In the genomic region with DNA sequence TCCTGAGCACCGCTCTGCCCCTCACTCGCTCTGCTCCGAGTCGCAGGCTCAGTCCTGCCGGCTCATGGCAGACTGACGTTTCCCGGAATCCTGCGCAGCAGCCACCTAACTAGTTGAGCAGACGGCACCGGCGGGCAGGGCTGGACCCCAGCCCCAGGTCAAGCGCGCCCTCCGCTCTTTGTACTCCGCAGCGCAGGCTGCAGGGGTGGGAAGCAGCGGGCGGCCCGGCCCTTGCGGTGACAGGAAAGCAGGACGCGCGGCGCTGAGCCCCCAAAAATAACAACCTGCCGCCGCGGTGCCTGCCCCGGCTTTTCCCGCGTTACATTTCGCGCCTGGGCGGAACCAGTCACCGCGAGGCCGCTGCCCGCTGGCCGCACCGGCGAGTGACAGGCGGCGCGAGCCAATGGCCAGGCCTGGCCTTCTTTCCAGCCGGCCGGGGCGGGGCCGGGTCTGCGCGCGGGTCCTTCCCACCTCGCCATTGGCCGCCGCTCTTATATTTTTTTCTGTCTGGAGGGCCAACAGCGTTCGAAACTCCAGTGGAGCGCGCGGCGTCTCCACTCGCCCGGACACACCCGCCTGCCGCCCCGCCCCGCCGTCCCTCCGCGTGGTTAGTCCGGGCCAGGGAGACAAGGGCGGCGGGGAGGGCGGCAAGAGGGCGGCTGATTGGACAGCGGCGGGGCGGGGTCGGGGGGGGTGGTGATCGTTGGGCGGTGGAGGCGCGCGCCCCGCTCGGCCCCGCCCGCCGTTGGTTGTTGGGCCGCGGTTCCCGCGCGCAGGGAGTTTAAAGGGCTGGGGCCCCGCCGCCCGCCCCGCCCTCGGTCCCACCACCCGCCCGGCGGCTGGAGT, we compare ENCODE assay signal across 1 cellular context.
TF ChIP-seq lines count a peak whose summit lies in the region.

ZNF367 (minus strand) TSS at position 297 of the 846 bp plus-strand sequence. CDS start 338 bp downstream, outside the sequence.

TF ChIP-seq in HepG2, 621 proteins besides CTCF, POLR2A, EP300 and RAD21 (continued from another document and continues in another):
- TF ChIP-seq, protein P1, sequence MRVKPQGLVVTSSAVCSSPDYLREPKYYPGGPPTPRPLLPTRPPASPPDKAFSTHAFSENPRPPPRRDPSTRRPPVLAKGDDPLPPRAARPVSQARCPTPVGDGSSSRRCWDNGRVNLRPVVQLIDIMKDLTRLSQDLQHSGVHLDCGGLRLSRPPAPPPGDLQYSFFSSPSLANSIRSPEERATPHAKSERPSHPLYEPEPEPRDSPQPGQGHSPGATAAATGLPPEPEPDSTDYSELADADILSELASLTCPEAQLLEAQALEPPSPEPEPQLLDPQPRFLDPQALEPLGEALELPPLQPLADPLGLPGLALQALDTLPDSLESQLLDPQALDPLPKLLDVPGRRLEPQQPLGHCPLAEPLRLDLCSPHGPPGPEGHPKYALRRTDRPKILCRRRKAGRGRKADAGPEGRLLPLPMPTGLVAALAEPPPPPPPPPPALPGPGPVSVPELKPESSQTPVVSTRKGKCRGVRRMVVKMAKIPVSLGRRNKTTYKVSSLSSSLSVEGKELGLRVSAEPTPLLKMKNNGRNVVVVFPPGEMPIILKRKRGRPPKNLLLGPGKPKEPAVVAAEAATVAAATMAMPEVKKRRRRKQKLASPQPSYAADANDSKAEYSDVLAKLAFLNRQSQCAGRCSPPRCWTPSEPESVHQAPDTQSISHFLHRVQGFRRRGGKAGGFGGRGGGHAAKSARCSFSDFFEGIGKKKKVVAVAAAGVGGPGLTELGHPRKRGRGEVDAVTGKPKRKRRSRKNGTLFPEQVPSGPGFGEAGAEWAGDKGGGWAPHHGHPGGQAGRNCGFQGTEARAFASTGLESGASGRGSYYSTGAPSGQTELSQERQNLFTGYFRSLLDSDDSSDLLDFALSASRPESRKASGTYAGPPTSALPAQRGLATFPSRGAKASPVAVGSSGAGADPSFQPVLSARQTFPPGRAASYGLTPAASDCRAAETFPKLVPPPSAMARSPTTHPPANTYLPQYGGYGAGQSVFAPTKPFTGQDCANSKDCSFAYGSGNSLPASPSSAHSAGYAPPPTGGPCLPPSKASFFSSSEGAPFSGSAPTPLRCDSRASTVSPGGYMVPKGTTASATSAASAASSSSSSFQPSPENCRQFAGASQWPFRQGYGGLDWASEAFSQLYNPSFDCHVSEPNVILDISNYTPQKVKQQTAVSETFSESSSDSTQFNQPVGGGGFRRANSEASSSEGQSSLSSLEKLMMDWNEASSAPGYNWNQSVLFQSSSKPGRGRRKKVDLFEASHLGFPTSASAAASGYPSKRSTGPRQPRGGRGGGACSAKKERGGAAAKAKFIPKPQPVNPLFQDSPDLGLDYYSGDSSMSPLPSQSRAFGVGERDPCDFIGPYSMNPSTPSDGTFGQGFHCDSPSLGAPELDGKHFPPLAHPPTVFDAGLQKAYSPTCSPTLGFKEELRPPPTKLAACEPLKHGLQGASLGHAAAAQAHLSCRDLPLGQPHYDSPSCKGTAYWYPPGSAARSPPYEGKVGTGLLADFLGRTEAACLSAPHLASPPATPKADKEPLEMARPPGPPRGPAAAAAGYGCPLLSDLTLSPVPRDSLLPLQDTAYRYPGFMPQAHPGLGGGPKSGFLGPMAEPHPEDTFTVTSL (CRISPR knock-in tag; IDR thresholded peaks at IDR 0.05; ENCODE audit: borderline replicate concordance), result no peak
- TF ChIP-seq ZNF205 (CRISPR knock-in tag; IDR thresholded peaks at IDR 0.05) (peak; percentile 18; the same call in 1 of the 2 replicates), ZNF136 (CRISPR knock-in tag; IDR thresholded peaks at IDR 0.05; ENCODE audit: low read depth) (peak; percentile 89), ZNF574 (CRISPR knock-in tag; IDR thresholded peaks at IDR 0.05) (no peak; the same call in 1 of the 2 replicates), ZBTB8A (CRISPR knock-in tag; IDR thresholded peaks at IDR 0.05; ENCODE audit: borderline replicate concordance, low read depth) (no peak), ZNF383 (CRISPR knock-in tag; IDR thresholded peaks at IDR 0.05; ENCODE audit: borderline replicate concordance) (no peak), ZNF407 (CRISPR knock-in tag; IDR thresholded peaks at IDR 0.05; ENCODE audit: not compliant biosample characterization) (no peak), ATF7 (IDR thresholded peaks at IDR 0.05) (no peak), ATF7 (CRISPR knock-in tag; IDR thresholded peaks at IDR 0.05) (0 out of 2 replicates have a peak, but pooled peaks have one; percentile 33), SMARCE1 (IDR thresholded peaks at IDR 0.05; ENCODE audit: borderline replicate concordance) (no peak), ARNT (IDR thresholded peaks at IDR 0.05) (no peak), FLYWCH1 (CRISPR knock-in tag; IDR thresholded peaks at IDR 0.05) (peak; percentile 54; the same call in 1 of the 2 replicates), FOXP1 (IDR thresholded peaks at IDR 0.05) (no peak), FOXP1 (CRISPR knock-in tag; IDR thresholded peaks at IDR 0.05) (no peak), TBP (CRISPR knock-in tag; IDR thresholded peaks at IDR 0.05) (no peak), ZNF724P (CRISPR knock-in tag; IDR thresholded peaks at IDR 0.05; ENCODE audit: borderline replicate concordance) (peak; percentile 93; the same call in 1 of the 2 replicates), GTF2F1 (IDR thresholded peaks at IDR 0.05; ENCODE audit: low read length) (no peak), YEATS2 (CRISPR knock-in tag; IDR thresholded peaks at IDR 0.05; ENCODE audit: borderline replicate concordance) (peak; percentile 72; the same call in 1 of the 2 replicates), ZFP82 (CRISPR knock-in tag; IDR thresholded peaks at IDR 0.05; ENCODE audit: borderline replicate concordance) (no peak), GMEB2 (CRISPR knock-in tag; IDR thresholded peaks at IDR 0.05; ENCODE audit: low read depth) (no peak), TCF7L2 (IDR thresholded peaks at IDR 0.05; ENCODE audit: low read depth, low read length) (no peak), ZNF816 (CRISPR knock-in tag; IDR thresholded peaks at IDR 0.05; ENCODE audit: borderline replicate concordance) (no peak), ZNF562 (CRISPR knock-in tag; IDR thresholded peaks at IDR 0.05; ENCODE audit: borderline replicate concordance) (no peak), ZNF552 (CRISPR knock-in tag; IDR thresholded peaks at IDR 0.05; ENCODE audit: borderline replicate concordance) (0 out of 2 replicates have a peak, but pooled peaks have one; percentile 32), ZNF777 (CRISPR knock-in tag; IDR thresholded peaks at IDR 0.05) (no peak), ZBTB37 (CRISPR knock-in tag; IDR thresholded peaks at IDR 0.05) (no peak), ZBTB7A (CRISPR knock-in tag; IDR thresholded peaks at IDR 0.05) (no peak), ZKSCAN8 (CRISPR knock-in tag; IDR thresholded peaks at IDR 0.05; ENCODE audit: borderline replicate concordance) (no peak), ZNF781 (CRISPR knock-in tag; IDR thresholded peaks at IDR 0.05; ENCODE audit: borderline replicate concordance, not compliant biosample characterization) (no peak), ZBTB33 (CRISPR knock-in tag; IDR thresholded peaks at IDR 0.05) (no peak)
